ENCODE assay signal across 8 cellular contexts in the genomic region with DNA sequence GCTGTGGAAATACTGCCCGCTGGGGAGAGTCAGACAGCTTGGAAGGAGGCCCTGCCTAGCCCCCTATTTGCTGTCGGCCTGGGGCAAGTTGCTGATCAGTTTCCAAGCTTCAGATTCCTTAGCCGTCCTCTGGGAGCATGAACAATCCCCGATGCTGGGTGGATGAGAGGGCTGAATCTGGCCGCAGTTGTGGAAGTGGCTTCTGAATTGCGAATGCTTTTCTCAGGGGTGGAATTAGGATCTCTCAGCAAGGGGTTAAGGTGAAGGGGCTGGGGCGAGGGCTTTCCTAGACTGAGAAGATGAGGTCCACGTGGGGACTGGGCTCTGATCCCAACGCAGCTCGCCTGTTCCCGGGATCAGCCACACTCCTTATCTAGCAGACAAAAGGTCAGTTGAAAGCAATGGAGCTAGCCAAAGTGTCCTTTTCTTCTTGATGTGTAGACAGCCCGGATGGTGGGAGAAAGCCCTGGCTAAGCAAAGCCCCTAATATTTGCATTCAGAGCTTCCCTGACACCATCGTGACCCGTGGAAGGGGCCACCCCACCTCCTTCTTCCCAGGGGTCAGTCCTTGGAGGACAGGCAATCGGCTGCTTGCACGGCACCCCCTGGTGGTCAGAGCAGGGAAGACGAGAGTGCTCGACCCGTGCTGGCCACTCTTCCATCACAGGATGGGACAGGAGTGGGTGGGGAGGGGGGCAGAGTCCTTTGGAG. TPM values are rescaled to one million over a fixed set of nuclear protein-coding genes. Genes with fewer than 3 reads are reported as not detected.
DNase-seq lines count a peak whose midpoint lies in the region; ATAC-seq and TF ChIP-seq lines count a peak whose summit lies in the region.

No MANE protein-coding gene starts in this region.

- peak; percentile 92 for TF ChIP-seq CTCF in AG04450 (IDR thresholded peaks at IDR 0.05; ENCODE audit: low read depth, low read length)
- TF ChIP-seq CTCF in GM13976 (IDR thresholded peaks at IDR 0.05; ENCODE audit: borderline replicate concordance, control extremely low read depth, extremely low read depth, insufficient read depth, missing control alignments), result peak; percentile 87
- peak; percentile 67 for TF ChIP-seq CTCF in activated B cell treated with CpG ODN at 0.5 μM for 24 hours (IDR thresholded peaks at IDR 0.05)
- TF ChIP-seq CTCF in choroid plexus epithelial cell (conservative IDR thresholded peaks at IDR 0.05; ENCODE audit: low read depth, low read length), result peak; percentile 96

- peaks cover 33% of the 10 kb centered on the region for H3K27me3 ChIP-seq in AG04450 (ENCODE audit: control insufficient read depth, insufficient read depth, low read length)

- H3K9me3 ChIP-seq in AG04450 (ENCODE audit: control insufficient read depth, insufficient read depth, low read length), result peaks cover 3% of the 10 kb centered on the region

- ATAC-seq in activated B cell treated with CpG ODN at 0.5 μM for 24 hours (ENCODE audit: low read depth), result peak; percentile 74
- ATAC-seq in left lobe of liver, result peak; percentile 96
- no peak for ATAC-seq in HG03108 (IDR thresholded peaks at IDR 0.05; ENCODE audit: unreplicated experiment)

- H3K27me3 Mint-ChIP-seq in activated B cell treated with CpG ODN at 0.5 μM for 24 hours, result peaks cover 2% of the 10 kb centered on the region

- no peak overlapping the region for H3K4me3 Mint-ChIP-seq in activated B cell treated with CpG ODN at 0.5 μM for 24 hours

- peaks cover 21% of the 10 kb centered on the region for H3K4me1 Mint-ChIP-seq in activated B cell treated with CpG ODN at 0.5 μM for 24 hours

- no peak overlapping the region for H3K4me3 ChIP-seq in AG04450 (ENCODE audit: low read depth, low read length)
- H3K4me3 ChIP-seq in choroid plexus epithelial cell (ENCODE audit: low read depth, low read length), result no peak overlapping the region

- intact Hi-C loops in activated B cell treated with CpG ODN at 0.5 μM for 24 hours (cut with micrococcal nuclease), result loop anchor here (1.0 to 10.0 kb wide), 2 partner anchors 23 to 1026 kb away; no protein-coding TSS in a partner anchor

- in situ Hi-C loops in GM13976 (cut with MboI; ENCODE audit: low sequenced_read_pairs, unreplicated experiment), result loop anchor here (10.0 kb wide), 1 partner anchor 154 kb away; no protein-coding TSS in a partner anchor

- H3K9me3 Mint-ChIP-seq in activated B cell treated with CpG ODN at 0.5 μM for 24 hours, result no peaks in the 10 kb centered on the region

- no peak overlapping the region for H3K27ac Mint-ChIP-seq in activated B cell treated with CpG ODN at 0.5 μM for 24 hours

- CTCF ChIA-PET in AG04450 (lab: Charles Lee) (interaction anchor here (0.6 to 7.0 kb wide), 42 partner anchors 10 to 1603 kb away, joined by 3 to 161 read pairs (median 5); no protein-coding TSS in a partner anchor), activated B cell treated with CpG ODN at 0.5 μM for 24 hours (lab: Charles Lee) (interaction anchor here (0.9 to 11.5 kb wide), 13 partner anchors 10 to 233 kb away, joined by 3 to 264 read pairs (median 4); no protein-coding TSS in a partner anchor)

- POLR2A ChIA-PET in AG04450 (lab: Yijun Ruan, JAX) (interaction anchor here (0.8 kb wide), 1 partner anchor 137 kb away, joined by 4 read pairs; no protein-coding TSS in a partner anchor), activated B cell treated with CpG ODN at 0.5 μM for 24 hours (lab: Charles Lee) (interaction anchor here (1.2 kb wide), 1 partner anchor 59 kb away, joined by 6 read pairs; no protein-coding TSS in a partner anchor)

- no peak overlapping the region for H3K27ac ChIP-seq in AG04450 (ENCODE audit: low read depth, low read length)

- no peaks in the 10 kb centered on the region for H3K36me3 Mint-ChIP-seq in activated B cell treated with CpG ODN at 0.5 μM for 24 hours (ENCODE audit: low read depth)

- DNase-seq in AG04450 (ENCODE audit: low read depth, low spot score) (no peak), GM13976 (ENCODE audit: low spot score) (peak; percentile 79), LoVo (ENCODE audit: low spot score) (peak; percentile 67), activated B cell treated with CpG ODN at 0.5 μM for 24 hours (peak; percentile 57), choroid plexus epithelial cell (ENCODE audit: low read depth) (peak; percentile 68), left lobe of liver (ENCODE audit: low spot score) (peak; percentile 78)
- peak; percentile 74 to 78 for DNase-seq in stimulated activated CD4-positive, alpha-beta T cell treated with anti-CD3 and anti-CD28 coated beads, Interleukin-2, amount 100 ng/mL, for 24 hours

RNA-seq across cellular contexts. Expression of a gene that starts 54.9 kb away (rescaled TPM):
- polyA plus RNA-seq in AG04450 (2011; rRNA removed), result 3.0 and 3.2 TPM in 2 replicates
- polyA minus RNA-seq in AG04450 (2011; rRNA and poly(A)+ RNA removed), result 2.0 and 2.8 TPM in 2 replicates
- total RNA-seq in activated B cell treated with CpG ODN at 0.5 μM for 24 hours (0.07 and 0.15 TPM in 2 replicates), left lobe of liver (0.23 TPM)
